In genomic region chr20:37484386-37484785, GRCh38 we compare ENCODE assay signal across 17 cellular contexts. TPM values are rescaled to one million over a fixed set of nuclear protein-coding genes. Genes with fewer than 3 reads are reported as not detected.
DNase-seq lines count a peak whose midpoint lies in the region; ATAC-seq, FAIRE-seq and TF ChIP-seq lines count a peak whose summit lies in the region.
"Had no signal": no experiment of that assay in that cellular context is flagged by ENCODE, and none has a peak within 500 bp of the region (broad histone marks: within the 10 kb centered on the region; RNA-seq: fewer than 3 reads in every experiment).

No MANE protein-coding gene starts in this region.

- H3K27me3 ChIP-seq in bronchial epithelial cell (ENCODE audit: control insufficient read depth, insufficient read depth, low read length) (peaks cover 7% of the 10 kb centered on the region), left lung (no peaks in the 10 kb centered on the region), upper lobe of right lung (no peaks in the 10 kb centered on the region)
- H3K27me3 ChIP-seq: BLaER1 treated with 17β-estradiol and CSF1 and Interleukin-3, amounts not matched to agents 10 nM and 100 nM had no signal

- FAIRE-seq in HTR-8/SVneo (lab: Jason Lieb, UNC) = peak; percentile 38
- FAIRE-seq in bronchial epithelial cell (lab: Jason Lieb, UNC) = peak; percentile 7
- FAIRE-seq: GM12878 had no signal

- H3K27ac ChIP-seq in left lung = no peak overlapping the region
- no peak overlapping the region for H3K27ac ChIP-seq in upper lobe of right lung
- H3K27ac ChIP-seq: BLaER1 treated with 17β-estradiol and CSF1 and Interleukin-3, amounts not matched to agents 10 nM and 100 nM had no signal

- H3K4me1 ChIP-seq in left lung (no peaks in the 10 kb centered on the region), upper lobe of right lung (no peaks in the 10 kb centered on the region)

- peak; percentile 33 for ATAC-seq in left lung
- ATAC-seq in upper lobe of right lung = peak; percentile 95
- ATAC-seq in HG03442 (IDR thresholded peaks at IDR 0.05; ENCODE audit: unreplicated experiment) = no peak
- no peak for ATAC-seq in GM19463 (IDR thresholded peaks at IDR 0.05; ENCODE audit: unreplicated experiment)
- ATAC-seq: GM12878, GM23338 had no signal

- H3K9me3 ChIP-seq in left lung = no peaks in the 10 kb centered on the region
- no peaks in the 10 kb centered on the region for H3K9me3 ChIP-seq in upper lobe of right lung
- H3K9me3 ChIP-seq: HAP-1 had no signal

- intact Hi-C loops in left lung (cut with DNase I) (no loop called here), upper lobe of right lung (cut with DNase I) (no loop called here)

- H3K4me3 ChIP-seq in bronchial epithelial cell (ENCODE audit: low read depth, low read length) (no peak overlapping the region), left lung (no peak overlapping the region), upper lobe of right lung (no peak overlapping the region)
- H3K4me3 ChIP-seq: BLaER1 treated with 17β-estradiol and CSF1 and Interleukin-3, amounts not matched to agents 10 nM and 100 nM; GM12878; GM23338; HAP-1 had no signal

- DNase-seq in HTR-8/SVneo (ENCODE audit: insufficient read length, low spot score) (no peak), bronchial epithelial cell (ENCODE audit: low read depth) (no peak), left lung (no peak), upper lobe of right lung (peak; percentile 71), kidney tubule cell (ENCODE audit: low spot score) (no peak)
- DNase-seq: ACHN; Calu3; CD4-positive, alpha-beta T cell; DMS79 had no signal

- H3K36me3 ChIP-seq in bronchial epithelial cell (ENCODE audit: control insufficient read depth, insufficient read depth, low read length) (no peaks in the 10 kb centered on the region), left lung (no peaks in the 10 kb centered on the region), upper lobe of right lung (no peaks in the 10 kb centered on the region)
- H3K36me3 ChIP-seq: BLaER1 treated with 17β-estradiol and CSF1 and Interleukin-3, amounts not matched to agents 10 nM and 100 nM; HAP-1 had no signal

- TF ChIP-seq CTCF in bronchial epithelial cell (IDR thresholded peaks at IDR 0.05; ENCODE audit: insufficient read depth, low read length, severe bottlenecking) = no peak
- TF ChIP-seq CTCF in left lung (IDR thresholded peaks at IDR 0.05) = no peak
- TF ChIP-seq CTCF in upper lobe of right lung (IDR thresholded peaks at IDR 0.05) = no peak

RNA-seq across cellular contexts. Expression of gene NNAT, which starts 36.7 kb away (rescaled TPM):
- total RNA-seq in bronchial epithelial cell (not detected in 2 replicates), left lung (1 to 10 TPM in 1 of 2 donors, under 1 TPM in 1; 0.45 to 3.8 TPM), upper lobe of right lung (0.43 TPM)
- total RNA-seq: A172; Calu3; CD4-positive, alpha-beta T cell; G401; GM12878 had no signal

RNA-seq across cellular contexts. Expression of gene BLCAP, which starts 43.3 kb away (rescaled TPM):
- 51.1 and 75.3 TPM in 2 replicates for total RNA-seq in bronchial epithelial cell
- total RNA-seq in left lung = 10 to 100 TPM; 65.5 to 67.6 TPM
- 74.8 TPM for total RNA-seq in upper lobe of right lung

Comparison
In these comparisons a context has a peak if more than half of its experiments do, and no peak if none do; other contexts are left out.
1. ATAC-seq: peak in left lung (single experiment) and upper lobe of right lung (single experiment); none in HG03442 (single experiment) and GM19463 (single experiment).